Comparison of ENCODE assay signal across 9 cellular contexts in the genomic region with DNA sequence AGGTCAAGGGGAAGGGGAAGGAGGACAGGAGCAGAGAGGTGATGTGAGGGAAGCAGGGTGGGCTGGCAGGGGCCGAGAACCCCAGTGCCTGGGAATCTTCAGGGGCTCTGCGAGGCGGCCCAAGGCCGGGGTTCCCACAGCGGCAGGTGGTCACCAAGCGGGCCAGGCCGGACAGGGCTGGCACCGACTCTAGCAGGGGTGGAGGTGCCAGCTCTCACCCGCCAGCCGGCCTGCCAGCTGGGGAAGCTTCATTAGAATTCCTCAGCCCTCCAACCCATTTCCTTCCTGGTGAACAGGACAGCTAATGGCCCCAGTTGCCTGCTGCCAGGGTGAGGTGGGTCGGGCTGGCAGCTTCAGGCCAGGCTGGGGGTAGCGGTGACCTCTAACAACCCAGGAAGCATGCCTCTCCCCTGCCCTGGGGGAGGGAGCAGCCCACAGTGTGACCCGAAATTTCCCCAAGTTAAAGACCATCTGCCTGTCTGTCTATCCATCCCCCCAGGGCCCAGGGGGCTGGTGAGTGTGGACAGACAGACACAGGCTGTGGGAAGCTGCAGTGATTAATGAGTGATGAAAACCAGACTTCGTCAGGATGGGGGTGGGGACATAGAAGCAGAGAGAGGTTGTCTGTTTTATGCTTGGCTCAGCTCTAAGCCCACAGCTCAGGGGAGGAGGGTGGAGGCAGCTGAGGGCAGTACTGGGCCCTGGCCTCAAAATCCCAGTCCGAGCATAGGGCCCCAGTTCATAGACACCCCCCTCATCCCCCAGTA.
A peak's percentile ranks its signal among the peaks of the same experiment; 100 is the strongest.
DNase-seq lines count a peak whose midpoint lies in the region; ATAC-seq and TF ChIP-seq lines count a peak whose summit lies in the region.
"Had no signal": no experiment of that assay in that cellular context is flagged by ENCODE, and none has a peak within 500 bp of the region (broad histone marks: within the 10 kb centered on the region; RNA-seq: fewer than 3 reads in every experiment).

No MANE protein-coding gene starts in this region.

- peak overlapping the region; percentile 67 for H2BK12ac ChIP-seq in neuronal stem cell (ENCODE audit: low read length)

- in situ Hi-C loops in HAP-1 (cut with MboI; ENCODE audit: low sequenced_read_pairs), result no loop called here

- H3K79me1 ChIP-seq in neuronal stem cell (ENCODE audit: low read depth, low read length), result no peaks in the 10 kb centered on the region

- H3K4ac ChIP-seq in neuronal stem cell (ENCODE audit: low read length), result no peak overlapping the region

- no peaks in the 10 kb centered on the region for H3K27me3 ChIP-seq in neuronal stem cell (ENCODE audit: control insufficient read depth in 3 of 3, insufficient read depth in 3 of 3, low read depth in 1 of 3, low read length in 3 of 3)
- H3K27me3 ChIP-seq in HAP-1 (ENCODE audit: low read depth), result no peaks in the 10 kb centered on the region

- peak overlapping the region; percentile 15 for H3K14ac ChIP-seq in neuronal stem cell (ENCODE audit: low read length)

- no peak overlapping the region for H4K8ac ChIP-seq in neuronal stem cell (ENCODE audit: low read depth, low read length)

- TF ChIP-seq CTCF in AG10803 (conservative IDR thresholded peaks at IDR 0.05; ENCODE audit: low read length) (no peak), fibroblast of villous mesenchyme (IDR thresholded peaks at IDR 0.05; ENCODE audit: insufficient read depth, low read depth, low read length) (no peak)

- H2AFZ ChIP-seq in neuronal stem cell (ENCODE audit: low read length), result peak overlapping the region; percentile 15

- peak overlapping the region; percentile 91 for H2BK15ac ChIP-seq in neuronal stem cell (ENCODE audit: low read length)

- H2AK5ac ChIP-seq in neuronal stem cell (ENCODE audit: low read depth, low read length), result peak overlapping the region; percentile 88

- H3K9me3 ChIP-seq in neuronal stem cell (replicated peaks in 1 of 2; ENCODE audit: control insufficient read depth in 2 of 2, insufficient read depth in 1 of 2, low read depth in 1 of 2, low read length in 2 of 2), result no peaks in the 10 kb centered on the region
- no peaks in the 10 kb centered on the region for H3K9me3 ChIP-seq in HAP-1

- ATAC-seq in SK-N-SH treated with all-trans-retinoic acid at 6 μM for 48 hours, result peak; percentile 65
- ATAC-seq in HG03571 (IDR thresholded peaks at IDR 0.05; ENCODE audit: unreplicated experiment), result no peak

- H4K91ac ChIP-seq in neuronal stem cell (ENCODE audit: low read depth, low read length, poor library complexity), result peak overlapping the region; percentile 22

- peak overlapping the region; percentile 69 for H2BK5ac ChIP-seq in neuronal stem cell (ENCODE audit: low read length)

- H3K4me2 ChIP-seq in neuronal stem cell (ENCODE audit: insufficient read depth, low read length, poor library complexity, severe bottlenecking), result no peak overlapping the region

- no peak overlapping the region for H3K9ac ChIP-seq in neuronal stem cell (ENCODE audit: low read depth, low read length, poor library complexity)

- H3K27ac ChIP-seq in neuronal stem cell (replicated peaks; ENCODE audit: low read length), result no peak overlapping the region

- no peaks in the 10 kb centered on the region for H3K36me3 ChIP-seq in neuronal stem cell (replicated peaks in 1 of 2; ENCODE audit: control insufficient read depth in 2 of 2, insufficient read depth in 2 of 2, low read length in 2 of 2)
- H3K36me3 ChIP-seq in HAP-1 (replicated peaks), result no peaks in the 10 kb centered on the region

- WGBS in neuronal stem cell (ENCODE audit: extremely low coverage in 2 of 2, insufficient read length in 2 of 2, insufficient replicate concordance in 1 of 2), 2 donors, result no CpG with 5 or more reads among the region's 15 CpGs

- H3K18ac ChIP-seq in neuronal stem cell (ENCODE audit: low read length), result peak overlapping the region; percentile 8

- peaks cover 34 to 44% of the 10 kb centered on the region in 2 donors for H3K4me1 ChIP-seq in neuronal stem cell (ENCODE audit: control insufficient read depth in 2 of 2, insufficient read depth in 1 of 2, low read depth in 1 of 2, low read length in 2 of 2)
- H3K4me1 ChIP-seq in HAP-1, result no peaks in the 10 kb centered on the region

- no peak overlapping the region for H3K23ac ChIP-seq in neuronal stem cell (ENCODE audit: low read depth, low read length, poor library complexity)

- H3K4me3 ChIP-seq in AG10803 (ENCODE audit: low read length) (no peak overlapping the region), fibroblast of villous mesenchyme (ENCODE audit: low read depth, low read length) (no peak overlapping the region), neuronal stem cell (ENCODE audit: low read length in 2 of 2) (no peak overlapping the region), HAP-1 (no peak overlapping the region)

- DNase-seq in AG10803 (ENCODE audit: low read depth), result peak; percentile 94
- DNase-seq in fibroblast of villous mesenchyme (ENCODE audit: low read depth), result peak; percentile 98
- DNase-seq in neuronal stem cell (ENCODE audit: low spot score), result no peak
- DNase-seq in effector CD4-positive, alpha-beta T cell, result no peak
- DNase-seq in activated CD4-positive, alpha-beta T cell treated with anti-CD3 and anti-CD28 coated beads, Interleukin-2, amount 50 U/mL, for 1 hour, result no peak
- DNase-seq in HAP-1 (ENCODE audit: low spot score in 2 of 2), result no peak
- DNase-seq: activated CD4-positive, CD25-positive, alpha-beta regulatory T cell had no signal

- H2BK120ac ChIP-seq in neuronal stem cell (ENCODE audit: low read depth, low read length), result no peak overlapping the region

TF ChIP-seq in SK-N-SH treated with all-trans-retinoic acid at 6 μM for 48 hours, 23 proteins besides CTCF, POLR2A, EP300 and RAD21 (continues in another document):
- TF ChIP-seq TOX (CRISPR knock-in tag; IDR thresholded peaks at IDR 0.05; ENCODE audit: borderline replicate concordance) (no peak), ZFP30 (CRISPR knock-in tag; IDR thresholded peaks at IDR 0.05) (peak; percentile 48; the same call in 1 of the 2 replicates), ZNF565 (CRISPR knock-in tag; conservative IDR thresholded peaks at IDR 0.05; ENCODE audit: low read depth) (peak; percentile 43; the same call in 1 of the 2 replicates), GLIS3 (CRISPR knock-in tag; IDR thresholded peaks at IDR 0.05) (peak; percentile 45; the same call in 1 of the 2 replicates), RARB (CRISPR knock-in tag; IDR thresholded peaks at IDR 0.05) (peak; percentile 72; the same call in 1 of the 2 replicates), SNAI2 (CRISPR knock-in tag; IDR thresholded peaks at IDR 0.05) (peak; percentile 94), ARNTL (CRISPR knock-in tag; IDR thresholded peaks at IDR 0.05; ENCODE audit: borderline replicate concordance, low read depth) (no peak), ISL1 (CRISPR knock-in tag; IDR thresholded peaks at IDR 0.05) (peak; percentile 87), ZC3H10 (CRISPR knock-in tag; IDR thresholded peaks at IDR 0.05) (no peak), ESRRG (CRISPR knock-in tag; IDR thresholded peaks at IDR 0.05) (peak; percentile 88; the same call in 1 of the 2 replicates), OSR1 (CRISPR knock-in tag; IDR thresholded peaks at IDR 0.05) (no peak), ZNF70 (CRISPR knock-in tag; IDR thresholded peaks at IDR 0.05) (peak; percentile 68), ZFP3 (CRISPR knock-in tag; IDR thresholded peaks at IDR 0.05) (peak; percentile 90)
- TF ChIP-seq, protein P1, sequence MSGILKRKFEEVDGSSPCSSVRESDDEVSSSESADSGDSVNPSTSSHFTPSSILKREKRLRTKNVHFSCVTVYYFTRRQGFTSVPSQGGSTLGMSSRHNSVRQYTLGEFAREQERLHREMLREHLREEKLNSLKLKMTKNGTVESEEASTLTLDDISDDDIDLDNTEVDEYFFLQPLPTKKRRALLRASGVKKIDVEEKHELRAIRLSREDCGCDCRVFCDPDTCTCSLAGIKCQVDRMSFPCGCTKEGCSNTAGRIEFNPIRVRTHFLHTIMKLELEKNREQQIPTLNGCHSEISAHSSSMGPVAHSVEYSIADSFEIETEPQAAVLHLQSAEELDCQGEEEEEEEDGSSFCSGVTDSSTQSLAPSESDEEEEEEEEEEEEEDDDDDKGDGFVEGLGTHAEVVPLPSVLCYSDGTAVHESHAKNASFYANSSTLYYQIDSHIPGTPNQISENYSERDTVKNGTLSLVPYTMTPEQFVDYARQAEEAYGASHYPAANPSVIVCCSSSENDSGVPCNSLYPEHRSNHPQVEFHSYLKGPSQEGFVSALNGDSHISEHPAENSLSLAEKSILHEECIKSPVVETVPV (CRISPR knock-in tag; IDR thresholded peaks at IDR 0.05), result peak; percentile 81; the same call in 1 of the 2 replicates
- TF ChIP-seq, protein P2, sequence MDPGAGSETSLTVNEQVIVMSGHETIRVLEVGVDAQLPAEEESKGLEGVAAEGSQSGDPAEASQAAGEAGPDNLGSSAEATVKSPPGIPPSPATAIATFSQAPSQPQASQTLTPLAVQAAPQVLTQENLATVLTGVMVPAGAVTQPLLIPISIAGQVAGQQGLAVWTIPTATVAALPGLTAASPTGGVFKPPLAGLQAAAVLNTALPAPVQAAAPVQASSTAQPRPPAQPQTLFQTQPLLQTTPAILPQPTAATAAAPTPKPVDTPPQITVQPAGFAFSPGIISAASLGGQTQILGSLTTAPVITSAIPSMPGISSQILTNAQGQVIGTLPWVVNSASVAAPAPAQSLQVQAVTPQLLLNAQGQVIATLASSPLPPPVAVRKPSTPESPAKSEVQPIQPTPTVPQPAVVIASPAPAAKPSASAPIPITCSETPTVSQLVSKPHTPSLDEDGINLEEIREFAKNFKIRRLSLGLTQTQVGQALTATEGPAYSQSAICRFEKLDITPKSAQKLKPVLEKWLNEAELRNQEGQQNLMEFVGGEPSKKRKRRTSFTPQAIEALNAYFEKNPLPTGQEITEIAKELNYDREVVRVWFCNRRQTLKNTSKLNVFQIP (CRISPR knock-in tag; IDR thresholded peaks at IDR 0.05; ENCODE audit: borderline replicate concordance, low read depth), result no peak; the same call in 1 of the 2 replicates
- TF ChIP-seq, protein P3, sequence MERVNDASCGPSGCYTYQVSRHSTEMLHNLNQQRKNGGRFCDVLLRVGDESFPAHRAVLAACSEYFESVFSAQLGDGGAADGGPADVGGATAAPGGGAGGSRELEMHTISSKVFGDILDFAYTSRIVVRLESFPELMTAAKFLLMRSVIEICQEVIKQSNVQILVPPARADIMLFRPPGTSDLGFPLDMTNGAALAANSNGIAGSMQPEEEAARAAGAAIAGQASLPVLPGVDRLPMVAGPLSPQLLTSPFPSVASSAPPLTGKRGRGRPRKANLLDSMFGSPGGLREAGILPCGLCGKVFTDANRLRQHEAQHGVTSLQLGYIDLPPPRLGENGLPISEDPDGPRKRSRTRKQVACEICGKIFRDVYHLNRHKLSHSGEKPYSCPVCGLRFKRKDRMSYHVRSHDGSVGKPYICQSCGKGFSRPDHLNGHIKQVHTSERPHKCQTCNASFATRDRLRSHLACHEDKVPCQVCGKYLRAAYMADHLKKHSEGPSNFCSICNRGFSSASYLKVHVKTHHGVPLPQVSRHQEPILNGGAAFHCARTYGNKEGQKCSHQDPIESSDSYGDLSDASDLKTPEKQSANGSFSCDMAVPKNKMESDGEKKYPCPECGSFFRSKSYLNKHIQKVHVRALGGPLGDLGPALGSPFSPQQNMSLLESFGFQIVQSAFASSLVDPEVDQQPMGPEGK (CRISPR knock-in tag; IDR thresholded peaks at IDR 0.05; ENCODE audit: borderline replicate concordance), result peak; percentile 98

Comparison
In these comparisons a context has a peak if more than half of its experiments do, and no peak if none do; other contexts are left out.
1. DNase-seq: peak in AG10803 (single experiment) and fibroblast of villous mesenchyme (single experiment); none in neuronal stem cell (single experiment), effector CD4-positive, alpha-beta T cell (single experiment), activated CD4-positive, alpha-beta T cell treated with anti-CD3 and anti-CD28 coated beads, Interleukin-2, amount 50 U/mL, for 1 hour (single experiment) and HAP-1 (0 of 2).